ENCODE assay signal across 8 cellular contexts in the genomic region with DNA sequence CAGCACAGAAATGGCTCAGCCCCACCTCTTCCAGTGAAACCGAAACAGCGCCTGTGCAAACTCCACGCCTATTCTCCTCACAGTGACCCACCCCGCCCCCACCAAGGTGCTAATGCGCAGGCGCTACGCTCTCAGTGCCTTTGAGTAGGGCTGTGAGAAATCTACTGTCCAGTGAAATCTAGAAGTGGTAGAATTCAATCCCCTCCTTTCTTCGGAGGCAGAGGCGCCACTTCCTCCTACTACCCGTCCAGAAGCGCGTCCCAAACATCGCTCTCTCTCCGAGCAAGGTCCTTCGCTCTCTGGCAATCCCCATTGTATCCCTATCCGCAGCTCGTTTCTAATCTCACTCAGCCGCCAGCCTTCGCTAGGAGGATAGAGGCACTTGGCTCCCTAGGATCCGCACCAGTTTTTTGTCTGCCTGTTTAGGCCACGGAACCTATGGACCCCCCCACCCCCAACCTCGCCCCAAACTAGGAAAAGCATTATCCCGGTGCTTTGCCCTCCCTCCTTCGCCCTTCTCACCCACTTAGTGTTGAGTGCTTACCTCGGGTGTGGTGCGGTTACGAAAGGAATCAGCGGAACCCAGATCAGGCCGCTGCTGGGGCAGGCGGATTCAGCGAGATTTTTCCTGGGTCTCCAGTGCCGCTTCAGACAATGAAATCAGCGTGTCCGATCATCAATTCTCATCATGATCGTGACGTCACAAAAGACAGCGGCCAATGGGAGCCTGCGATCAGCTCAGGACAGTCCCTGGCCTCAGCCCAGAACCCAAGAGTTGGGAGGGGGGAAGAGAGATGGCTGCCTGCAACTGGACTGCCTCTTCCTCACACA. TPM values are rescaled to one million over a fixed set of nuclear protein-coding genes. Genes with fewer than 3 reads are reported as not detected.
DNase-seq lines count a peak whose midpoint lies in the region; ATAC-seq and TF ChIP-seq lines count a peak whose summit lies in the region.

A gene with protein sequence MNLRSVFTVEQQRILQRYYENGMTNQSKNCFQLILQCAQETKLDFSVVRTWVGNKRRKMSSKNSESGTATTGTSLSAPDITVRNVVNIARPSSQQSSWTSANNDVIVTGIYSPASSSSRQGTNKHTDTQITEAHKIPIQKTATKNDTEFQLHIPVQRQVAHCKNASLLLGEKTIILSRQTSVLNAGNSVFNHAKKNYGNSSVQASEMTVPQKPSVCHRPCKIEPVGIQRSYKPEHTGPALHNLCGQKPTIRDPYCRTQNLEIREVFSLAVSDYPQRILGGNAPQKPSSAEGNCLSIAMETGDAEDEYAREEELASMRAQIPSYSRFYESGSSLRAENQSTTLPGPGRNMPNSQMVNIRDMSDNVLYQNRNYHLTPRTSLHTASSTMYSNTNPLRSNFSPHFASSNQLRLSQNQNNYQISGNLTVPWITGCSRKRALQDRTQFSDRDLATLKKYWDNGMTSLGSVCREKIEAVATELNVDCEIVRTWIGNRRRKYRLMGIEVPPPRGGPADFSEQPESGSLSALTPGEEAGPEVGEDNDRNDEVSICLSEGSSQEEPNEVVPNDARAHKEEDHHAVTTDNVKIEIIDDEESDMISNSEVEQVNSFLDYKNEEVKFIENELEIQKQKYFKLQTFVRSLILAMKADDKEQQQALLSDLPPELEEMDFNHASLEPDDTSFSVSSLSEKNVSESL (minus strand): TSS at position 656 of the 831 bp plus-strand sequence. CDS start 27,056 bp downstream, outside the sequence.

- intact Hi-C loops in heart right ventricle (cut with DNase I) = no loop called here

- no peaks in the 10 kb centered on the region for H3K9me3 ChIP-seq in heart right ventricle
- no peaks in the 10 kb centered on the region for H3K9me3 ChIP-seq in parathyroid adenoma (ENCODE audit: control insufficient read depth, low read length)
- H3K9me3 ChIP-seq in tibial nerve = no peaks in the 10 kb centered on the region

- TF ChIP-seq CTCF in LNCaP clone FGC (IDR thresholded peaks at IDR 0.05; ENCODE audit: control insufficient read depth, extremely low read depth, insufficient read depth) (no peak), heart right ventricle (IDR thresholded peaks at IDR 0.05) (no peak), parathyroid adenoma (IDR thresholded peaks at IDR 0.05) (no peak), tibial nerve (IDR thresholded peaks at IDR 0.05) (no peak)

- no peaks in the 10 kb centered on the region for H3K79me2 ChIP-seq in parathyroid adenoma

- peak within 1 kb of the TSS; percentile 51 for H3K27ac ChIP-seq in adipose tissue (ENCODE audit: low read depth, low read length)
- H3K27ac ChIP-seq in heart right ventricle = peak within 1 kb of the TSS; percentile 40 to 93 (median 86)
- peak within 1 kb of the TSS; percentile 91 for H3K27ac ChIP-seq in parathyroid adenoma
- H3K27ac ChIP-seq in tibial nerve = peak within 1 kb of the TSS; percentile 49 to 91 (median 85)

- ATAC-seq in GM21619 (IDR thresholded peaks at IDR 0.05; ENCODE audit: unreplicated experiment) (peak; percentile 92), heart right ventricle (peak; percentile 97 to 100 (median 100))

- H2AFZ ChIP-seq in parathyroid adenoma = peak within 1 kb of the TSS; percentile 90

- peak within 1 kb of the TSS; percentile 37 for H3K9ac ChIP-seq in parathyroid adenoma

- peak within 1 kb of the TSS; percentile 57 for H3K4me3 ChIP-seq in LNCaP clone FGC (ENCODE audit: low read depth, low read length)
- peak within 1 kb of the TSS; percentile 25 to 69 (median 59) for H3K4me3 ChIP-seq in heart right ventricle
- peak within 1 kb of the TSS; percentile 83 for H3K4me3 ChIP-seq in parathyroid adenoma (ENCODE audit: low read depth, low read length)
- H3K4me3 ChIP-seq in tibial nerve = peak within 1 kb of the TSS; percentile 30 to 63 (median 48)

- H3K27me3 ChIP-seq in heart right ventricle (no peaks in the 10 kb centered on the region), parathyroid adenoma (ENCODE audit: control insufficient read depth, insufficient read depth, low read length) (no peaks in the 10 kb centered on the region), tibial nerve (no peaks in the 10 kb centered on the region)

- 1 to 26% (median 1%) methylated on average over 37 to 38 of the region's 38 CpGs for WGBS in adipose tissue, 3 donors
- WGBS in heart right ventricle, 2 donors = 0 to 1% methylated on average over 38 of the region's 38 CpGs
- 1 to 35% methylated on average over 31 to 38 of the region's 38 CpGs for WGBS in tibial nerve, 2 donors

- peak in 1 of 2 donors; percentile 71 for TF ChIP-seq EP300 in tibial nerve (IDR thresholded peaks at IDR 0.05)

- H3K4me1 ChIP-seq in heart right ventricle = peaks cover 0 to 7% (median 0%) of the 10 kb centered on the region in 9 donors
- H3K4me1 ChIP-seq in parathyroid adenoma = no peaks in the 10 kb centered on the region
- peaks cover 0 to 9% (median 0%) of the 10 kb centered on the region in 4 donors for H3K4me1 ChIP-seq in tibial nerve

- peak within 1 kb of the TSS; percentile 73 for H3K4me2 ChIP-seq in parathyroid adenoma (ENCODE audit: low read length)

- TF ChIP-seq POLR2A in tibial nerve (IDR thresholded peaks at IDR 0.05) = peak; percentile 24 to 62

- DNase-seq in DMS 273 (lab: John Stamatoyannopoulos, UW; ENCODE audit: unreplicated experiment) = peak; percentile 93
- DNase-seq in LNCaP clone FGC (ENCODE audit: low read depth) = peak; percentile 22
- peak; percentile 36 for DNase-seq in SKM-1 treated with dmso at 0.1 percent for 144 hours (lab: John Stamatoyannopoulos, UW; ENCODE audit: unreplicated experiment)
- peak; percentile 83 to 90 for DNase-seq in heart right ventricle
- peak; percentile 77 to 83 for DNase-seq in tibial nerve (ENCODE audit: low spot score in 2 of 2)

- H3K36me3 ChIP-seq in heart right ventricle (no peaks in the 10 kb centered on the region), parathyroid adenoma (ENCODE audit: control insufficient read depth, insufficient read depth, low read length) (no peaks in the 10 kb centered on the region), tibial nerve (no peaks in the 10 kb centered on the region)

RNA-seq across cellular contexts. Expression of the gene that starts here (rescaled TPM):
- 1 to 10 TPM in 2 of 3 donors, under 1 TPM in 1; 0.37 to 2.0 (median 1.8) TPM for polyA plus RNA-seq in adipose tissue
- 1 to 10 TPM in 9 of 10 donors, under 1 TPM in 1; 0.83 to 2.5 (median 1.5) TPM for total RNA-seq in heart right ventricle
- under 1 TPM; 0.29 to 0.41 TPM for polyA plus RNA-seq in heart right ventricle
- 10 to 100 TPM in 1 of 4 donors, 1 to 10 TPM in 3; 3.7 to 10.2 (median 8.1) TPM for total RNA-seq in tibial nerve

Comparison
In these comparisons a context has a peak if more than half of its experiments do, and no peak if none do; other contexts are left out.
1. Peak in every context shown above with its lines: DNase-seq, ATAC-seq, H3K4me3 ChIP-seq and H3K27ac ChIP-seq.
2. DNase-seq: peak in every context shown above with its lines; median percentile 93 in DMS 273; 86 in heart right ventricle; 80 in tibial nerve; 36 in SKM-1 treated with dmso at 0.1 percent for 144 hours; 22 in LNCaP clone FGC.